Comparison of ENCODE assay signal across 12 cellular contexts in the genomic region with DNA sequence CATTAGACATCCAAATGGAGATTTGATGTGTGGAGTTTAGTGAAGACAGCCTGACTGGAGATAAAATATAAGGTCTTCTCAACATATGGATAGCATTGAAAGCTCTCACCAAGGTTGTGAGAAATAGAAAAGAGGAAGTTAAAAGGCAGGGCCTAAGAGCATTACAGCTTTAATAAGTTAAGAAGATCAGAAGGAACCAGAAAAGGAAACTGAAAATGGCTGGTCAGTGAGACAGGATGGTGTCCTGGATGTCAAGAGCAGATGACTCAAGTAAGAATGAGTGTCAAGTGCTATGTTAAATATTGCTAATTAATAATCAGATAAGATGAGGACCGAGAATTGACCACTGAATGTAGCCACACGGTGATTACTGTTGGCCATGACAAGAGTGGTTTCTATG.
DNase-seq lines count a peak whose midpoint lies in the region; ATAC-seq and TF ChIP-seq lines count a peak whose summit lies in the region.
"Had no signal": no experiment of that assay in that cellular context is flagged by ENCODE, and none has a peak within 500 bp of the region (broad histone marks: within the 10 kb centered on the region; RNA-seq: fewer than 3 reads in every experiment).

No MANE protein-coding gene starts in this region.

- H3K27me3 ChIP-seq in gastrocnemius medialis, result no peaks in the 10 kb centered on the region
- H3K27me3 ChIP-seq: body of pancreas, Peyer's patch had no signal

- no peak for TF ChIP-seq CTCF in gastrocnemius medialis (IDR thresholded peaks at IDR 0.05 in 4 of 5, conservative IDR thresholded peaks at IDR 0.05 in 1 of 5)
- no peak for TF ChIP-seq CTCF in endothelial cell (IDR thresholded peaks at IDR 0.05; ENCODE audit: unreplicated experiment)

- no peaks in the 10 kb centered on the region for H3K36me3 Mint-ChIP-seq in activated T-helper 2 cell treated with anti-CD3 and anti-CD28 coated beads, Interferon-gamma antibody, Interleukin-2, Interleukin-4, amounts not matched to agents 10 μg/mL and 5 μg/mL and 100 μg/mL, durations not matched to agents 14 hours and 24 hours and 36 hours (ENCODE audit: low read depth)
- H3K36me3 Mint-ChIP-seq in endothelial cell (ENCODE audit: low read depth, unreplicated experiment), result no peaks in the 10 kb centered on the region

- intact Hi-C loops in activated T-helper 2 cell treated with anti-CD3 and anti-CD28 coated beads, Interferon-gamma antibody, Interleukin-2, Interleukin-4, amounts not matched to agents 10 μg/mL and 5 μg/mL and 100 μg/mL, durations not matched to agents 14 hours and 24 hours and 36 hours (cut with micrococcal nuclease), result no loop called here
- intact Hi-C loops in gastrocnemius medialis (cut with DNase I; ENCODE audit: low total_unique reads), result no loop called here

- no peak for TF ChIP-seq POLR2A in gastrocnemius medialis (IDR thresholded peaks at IDR 0.05)

- ATAC-seq in GM19023 (IDR thresholded peaks at IDR 0.05; ENCODE audit: unreplicated experiment), result peak; percentile 97
- peak; percentile 99 for ATAC-seq in GM21619 (IDR thresholded peaks at IDR 0.05; ENCODE audit: unreplicated experiment)
- peak; percentile 96 for ATAC-seq in HG03103 (IDR thresholded peaks at IDR 0.05; ENCODE audit: low read depth, unreplicated experiment)
- no peak for ATAC-seq in gastrocnemius medialis
- ATAC-seq: body of pancreas had no signal

- H3K36me3 ChIP-seq in gastrocnemius medialis, result no peaks in the 10 kb centered on the region
- H3K36me3 ChIP-seq: Peyer's patch, thoracic aorta had no signal

- no peaks in the 10 kb centered on the region for H3K4me1 ChIP-seq in gastrocnemius medialis
- H3K4me1 ChIP-seq: body of pancreas, Peyer's patch had no signal

- H3K9me3 ChIP-seq in gastrocnemius medialis, result no peaks in the 10 kb centered on the region
- H3K9me3 ChIP-seq: body of pancreas, Peyer's patch, thoracic aorta had no signal

- DNase-seq in RPMI8226, result peak; percentile 25
- DNase-seq in activated T-helper 2 cell treated with anti-CD3 and anti-CD28 coated beads, Interferon-gamma antibody, Interleukin-2, Interleukin-4, amounts not matched to agents 10 μg/mL and 5 μg/mL and 100 μg/mL, durations not matched to agents 14 hours and 24 hours and 36 hours (ENCODE audit: low spot score), result no peak
- DNase-seq in gastrocnemius medialis, result no peak
- no peak for DNase-seq in endothelial cell (ENCODE audit: low spot score)
- DNase-seq in cortex of kidney (lab: John Stamatoyannopoulos, UW), result no peak
- DNase-seq: body of pancreas; CD4-positive, alpha-beta T cell; Peyer's patch had no signal

- H3K27me3 Mint-ChIP-seq in activated T-helper 2 cell treated with anti-CD3 and anti-CD28 coated beads, Interferon-gamma antibody, Interleukin-2, Interleukin-4, amounts not matched to agents 10 μg/mL and 5 μg/mL and 100 μg/mL, durations not matched to agents 14 hours and 24 hours and 36 hours (ENCODE audit: low read depth), result no peaks in the 10 kb centered on the region
- H3K27me3 Mint-ChIP-seq in endothelial cell (ENCODE audit: unreplicated experiment), result no peaks in the 10 kb centered on the region
- H3K27me3 Mint-ChIP-seq: CD4-positive, alpha-beta T cell had no signal

- no peak overlapping the region for H3K4me3 Mint-ChIP-seq in activated T-helper 2 cell treated with anti-CD3 and anti-CD28 coated beads, Interferon-gamma antibody, Interleukin-2, Interleukin-4, amounts not matched to agents 10 μg/mL and 5 μg/mL and 100 μg/mL, durations not matched to agents 14 hours and 24 hours and 36 hours (ENCODE audit: low read depth)
- H3K4me3 Mint-ChIP-seq in endothelial cell (ENCODE audit: unreplicated experiment), result no peak overlapping the region
- H3K4me3 Mint-ChIP-seq: CD4-positive, alpha-beta T cell had no signal

- no peak overlapping the region for H3K27ac ChIP-seq in gastrocnemius medialis
- H3K27ac ChIP-seq: body of pancreas, Peyer's patch, thoracic aorta had no signal

- H3K4me3 ChIP-seq in gastrocnemius medialis, result no peak overlapping the region
- H3K4me3 ChIP-seq: body of pancreas, Peyer's patch, thoracic aorta had no signal

- H3K9me3 Mint-ChIP-seq in activated T-helper 2 cell treated with anti-CD3 and anti-CD28 coated beads, Interferon-gamma antibody, Interleukin-2, Interleukin-4, amounts not matched to agents 10 μg/mL and 5 μg/mL and 100 μg/mL, durations not matched to agents 14 hours and 24 hours and 36 hours, result peaks cover 5% of the 10 kb centered on the region
- H3K9me3 Mint-ChIP-seq in endothelial cell (ENCODE audit: unreplicated experiment), result no peaks in the 10 kb centered on the region
- H3K9me3 Mint-ChIP-seq: CD4-positive, alpha-beta T cell had no signal

- H3K4me1 Mint-ChIP-seq in activated T-helper 2 cell treated with anti-CD3 and anti-CD28 coated beads, Interferon-gamma antibody, Interleukin-2, Interleukin-4, amounts not matched to agents 10 μg/mL and 5 μg/mL and 100 μg/mL, durations not matched to agents 14 hours and 24 hours and 36 hours (ENCODE audit: low read depth), result no peaks in the 10 kb centered on the region
- H3K4me1 Mint-ChIP-seq in endothelial cell (ENCODE audit: unreplicated experiment), result peaks cover 13% of the 10 kb centered on the region

- H3K27ac Mint-ChIP-seq in activated T-helper 2 cell treated with anti-CD3 and anti-CD28 coated beads, Interferon-gamma antibody, Interleukin-2, Interleukin-4, amounts not matched to agents 10 μg/mL and 5 μg/mL and 100 μg/mL, durations not matched to agents 14 hours and 24 hours and 36 hours, result no peak overlapping the region
- no peak overlapping the region for H3K27ac Mint-ChIP-seq in endothelial cell (ENCODE audit: unreplicated experiment)
- H3K27ac Mint-ChIP-seq: CD4-positive, alpha-beta T cell had no signal

- in situ Hi-C loops in gastrocnemius medialis (cut with MboI; ENCODE audit: low sequenced_read_pairs in 4 of 4), result no loop called here

Comparison
In these comparisons a context has a peak if more than half of its experiments do, and no peak if none do; other contexts are left out.
1. ATAC-seq: peak in GM19023 (single experiment), GM21619 (single experiment) and HG03103 (single experiment); none in gastrocnemius medialis (0 of 2).